ENCODE assay signal across 14 cellular contexts in the genomic region with DNA sequence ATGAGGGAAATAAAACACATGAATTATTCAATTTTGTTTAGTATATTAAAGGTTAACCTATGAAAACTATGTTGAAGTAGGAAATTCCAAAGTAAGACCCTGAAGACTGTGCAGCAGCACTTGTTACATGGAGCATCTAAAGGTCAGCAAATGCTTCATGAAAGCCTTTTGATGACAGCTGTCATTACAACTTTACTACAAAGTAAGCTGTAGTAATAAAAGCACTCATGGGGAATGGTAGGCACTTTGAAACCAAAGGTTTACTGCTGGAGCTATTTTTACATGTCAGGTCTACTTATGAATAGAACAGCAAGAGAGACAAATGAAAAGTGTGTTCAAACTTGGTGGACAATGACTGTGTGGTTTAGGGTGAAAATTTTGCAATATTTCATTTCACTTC.
A peak's percentile ranks its signal among the peaks of the same experiment; 100 is the strongest.
DNase-seq lines count a peak whose midpoint lies in the region; ATAC-seq and TF ChIP-seq lines count a peak whose summit lies in the region.
"Had no signal": no experiment of that assay in that cellular context is flagged by ENCODE, and none has a peak within 500 bp of the region (broad histone marks: within the 10 kb centered on the region; RNA-seq: fewer than 3 reads in every experiment).

No MANE protein-coding gene starts in this region.

- no peak overlapping the region for H3K4me3 ChIP-seq in SU-DHL-6 (ENCODE audit: insufficient read depth, low read length, poor library complexity, severe bottlenecking)
- H3K4me3 ChIP-seq: A549, BLaER1, GM23338 had no signal

- H3K27ac ChIP-seq in SU-DHL-6 (ENCODE audit: low read depth, low read length): no peak overlapping the region
- H3K27ac ChIP-seq: A549, BLaER1 had no signal

- no peaks in the 10 kb centered on the region for H4K20me1 ChIP-seq in SU-DHL-6 (ENCODE audit: low read depth, low read length)
- H4K20me1 ChIP-seq: BLaER1 had no signal

- H3K9me3 ChIP-seq in SU-DHL-6 (ENCODE audit: insufficient read depth, low read length): no peaks in the 10 kb centered on the region
- H3K9me3 ChIP-seq: A549, BLaER1 had no signal

- intact Hi-C loops in Right ventricle myocardium superior (cut with DNase I): no loop called here

- H3F3A ChIP-seq in SU-DHL-6 (ENCODE audit: insufficient read depth): no peaks in the 10 kb centered on the region

- H3K9me2 ChIP-seq in SU-DHL-6 (replicated peaks; ENCODE audit: insufficient read depth, low read length): no peaks in the 10 kb centered on the region

- H3K4me2 ChIP-seq in SU-DHL-6 (ENCODE audit: low read depth, low read length, poor library complexity, severe bottlenecking): no peak overlapping the region
- H3K4me2 ChIP-seq: A549, BLaER1, GM23338 had no signal

- no peaks in the 10 kb centered on the region for H3K79me2 ChIP-seq in SU-DHL-6 (ENCODE audit: insufficient read depth, low read length)

- TF ChIP-seq CTCF in SU-DHL-6 (IDR thresholded peaks at IDR 0.05; ENCODE audit: insufficient read depth, low read length, poor library complexity, severe bottlenecking): no peak

- peak overlapping the region; percentile 28 for H2AFZ ChIP-seq in SU-DHL-6 (ENCODE audit: low read depth, low read length, severe bottlenecking)
- H2AFZ ChIP-seq: GM23338 had no signal

- POLR2A ChIA-PET in HEK293T (lab: Yijun Ruan, JAX): no interaction called here

- no peak overlapping the region for H3K9ac ChIP-seq in SU-DHL-6 (ENCODE audit: low read length)
- H3K9ac ChIP-seq: BLaER1 had no signal

- ATAC-seq in esophagus mucosa (no peak), Right ventricle myocardium superior (ENCODE audit: poor library complexity) (no peak)
- ATAC-seq: A549, GM23338 had no signal

- peak; percentile 36 for DNase-seq in NOMO-1 treated with DMSO at 0.1 percent for 48 hours (lab: John Stamatoyannopoulos, UW; ENCODE audit: unreplicated experiment)
- DNase-seq in NOMO-1 treated with dmso at 0.1 percent for 144 hours (lab: John Stamatoyannopoulos, UW; ENCODE audit: unreplicated experiment): no peak
- DNase-seq in HEK293T (ENCODE audit: extremely low spot score): no peak
- DNase-seq in Right ventricle myocardium superior: no peak
- DNase-seq: CD8-positive, alpha-beta memory T cell; DMS 273 treated with DMSO at 0.1 percent for 48 hours; DMS79 treated with DMSO at 0.1 percent for 48 hours; EL; H7 had no signal

- CTCF ChIA-PET in HEK293T (lab: Yijun Ruan, JAX): no interaction called here

- no peaks in the 10 kb centered on the region for H3K36me3 ChIP-seq in SU-DHL-6 (ENCODE audit: low read length)
- H3K36me3 ChIP-seq: BLaER1 had no signal

- H3K27me3 ChIP-seq in SU-DHL-6 (ENCODE audit: low read length): no peaks in the 10 kb centered on the region
- H3K27me3 ChIP-seq: BLaER1 had no signal

TF ChIP-seq in HEK293T, 16 proteins besides CTCF, POLR2A, EP300 and RAD21:
- no peak for TF ChIP-seq SP1 (IDR thresholded peaks at IDR 0.05)
- TF ChIP-seq, protein P1, sequence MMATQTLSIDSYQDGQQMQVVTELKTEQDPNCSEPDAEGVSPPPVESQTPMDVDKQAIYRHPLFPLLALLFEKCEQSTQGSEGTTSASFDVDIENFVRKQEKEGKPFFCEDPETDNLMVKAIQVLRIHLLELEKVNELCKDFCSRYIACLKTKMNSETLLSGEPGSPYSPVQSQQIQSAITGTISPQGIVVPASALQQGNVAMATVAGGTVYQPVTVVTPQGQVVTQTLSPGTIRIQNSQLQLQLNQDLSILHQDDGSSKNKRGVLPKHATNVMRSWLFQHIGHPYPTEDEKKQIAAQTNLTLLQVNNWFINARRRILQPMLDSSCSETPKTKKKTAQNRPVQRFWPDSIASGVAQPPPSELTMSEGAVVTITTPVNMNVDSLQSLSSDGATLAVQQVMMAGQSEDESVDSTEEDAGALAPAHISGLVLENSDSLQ (IDR thresholded peaks at IDR 0.05): peak; percentile 91
